15 cellular contexts compared by ENCODE assay signal in the genomic region with DNA sequence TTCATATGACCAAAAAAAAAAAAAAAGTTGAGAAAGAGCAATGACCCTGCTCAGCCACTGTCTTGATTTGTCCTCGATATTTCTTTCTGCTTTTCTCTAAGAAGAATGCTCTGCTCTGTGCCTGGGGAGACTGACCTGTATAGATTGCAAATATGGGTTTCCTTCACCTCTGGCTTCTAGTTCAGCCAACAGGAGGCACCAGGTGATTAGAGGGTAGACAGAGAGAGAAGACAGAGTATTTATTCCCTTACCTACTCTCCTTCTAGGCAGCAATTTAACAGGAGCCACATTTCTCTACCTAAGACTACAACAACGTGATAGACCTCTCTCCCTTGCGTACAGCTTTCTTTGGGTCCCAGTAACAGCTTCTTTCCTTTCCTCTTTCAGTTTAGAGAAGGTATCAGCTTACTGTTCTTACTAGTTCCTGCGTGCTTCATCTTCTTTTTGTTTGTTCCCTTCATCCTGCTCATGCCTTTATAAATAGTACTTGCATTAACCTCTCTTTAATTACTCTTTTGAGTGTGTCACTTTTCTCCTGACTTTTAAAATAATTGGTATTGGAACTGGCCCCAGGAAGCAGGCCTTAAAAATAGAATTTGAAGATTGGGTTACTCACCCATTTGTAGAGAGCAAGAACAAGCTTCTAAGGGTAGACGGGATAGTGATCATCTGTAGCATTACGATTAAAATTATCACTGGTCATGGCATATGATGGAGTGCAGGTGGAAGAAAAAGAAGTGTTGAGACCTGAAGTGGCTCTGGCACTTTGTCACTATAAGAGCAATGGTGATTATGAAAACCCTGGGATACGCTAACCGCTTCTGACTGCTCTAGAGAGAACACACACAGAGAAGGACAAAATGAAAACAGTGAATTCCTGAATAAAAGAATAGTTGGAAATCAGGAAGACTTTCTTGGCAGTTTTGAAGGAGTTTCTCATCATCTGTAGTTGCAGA.
A peak's percentile ranks its signal among the peaks of the same experiment; 100 is the strongest.
DNase-seq lines count a peak whose midpoint lies in the region; FAIRE-seq and TF ChIP-seq lines count a peak whose summit lies in the region.
"Had no signal": no experiment of that assay in that cellular context is flagged by ENCODE, and none has a peak within 500 bp of the region (broad histone marks: within the 10 kb centered on the region; RNA-seq: fewer than 3 reads in every experiment).

No MANE protein-coding gene starts in this region.

- TF ChIP-seq CTCF in H9 (conservative IDR thresholded peaks at IDR 0.05) (no peak), bronchial epithelial cell (IDR thresholded peaks at IDR 0.05; ENCODE audit: insufficient read depth, low read length, severe bottlenecking) (no peak)

- no peaks in the 10 kb centered on the region for H4K20me1 ChIP-seq in H9 (ENCODE audit: control insufficient read depth, insufficient read depth, insufficient read length)
- H4K20me1 ChIP-seq: BLaER1 had no signal

- DNase-seq in NCI-H1417 (lab: John Stamatoyannopoulos, UW) (peak in 2 of 3 experiments; percentile 3 to 25), NCI-H1417 treated with DMSO at 0.1 percent for 48 hours (lab: John Stamatoyannopoulos, UW) (no peak), H9 (peak; percentile 17), bronchial epithelial cell (ENCODE audit: low read depth) (peak; percentile 11), mesendoderm (peak; percentile 14), NAMALWA (ENCODE audit: low spot score) (no peak), NCI-H146 treated with DMSO at 0.1 percent for 48 hours (lab: John Stamatoyannopoulos, UW; ENCODE audit: unreplicated experiment) (no peak)
- DNase-seq in activated CD4-positive, alpha-beta T cell treated with anti-CD3 and anti-CD28 coated beads for 1 hour = no peak
- DNase-seq: 8988T, EL, NCI-H1105, NCI-H1930, NCI-H748 treated with DMSO at 0.1 percent for 48 hours had no signal

- H3K9ac ChIP-seq in H9 (ENCODE audit: extremely low read depth, insufficient read length, low read length) (no peak overlapping the region), mesendoderm (ENCODE audit: low read length) (no peak overlapping the region)
- H3K9ac ChIP-seq: BLaER1 had no signal

- H3K18ac ChIP-seq in H9 (ENCODE audit: insufficient read length, low read depth, low read length) = no peak overlapping the region
- H3K18ac ChIP-seq in mesendoderm (ENCODE audit: low read length) = no peak overlapping the region

- H3K79me1 ChIP-seq in H9 (ENCODE audit: insufficient read depth, low read depth, low read length, poor library complexity, severe bottlenecking) = no peaks in the 10 kb centered on the region
- no peaks in the 10 kb centered on the region for H3K79me1 ChIP-seq in mesendoderm (ENCODE audit: low read length)

- WGBS in H9 (ENCODE audit: extremely low coverage, insufficient read length, low lambda C conversion rate) = no CpG with 5 or more reads among the region's 8 CpGs
- WGBS in mesendoderm (ENCODE audit: extremely low coverage, insufficient coverage, low lambda C conversion rate) = no CpG with 5 or more reads among the region's 8 CpGs

- no peak overlapping the region for H3K4me3 ChIP-seq in bronchial epithelial cell (ENCODE audit: low read depth, low read length)
- no peak overlapping the region for H3K4me3 ChIP-seq in mesendoderm (ENCODE audit: low read length)
- H3K4me3 ChIP-seq: BLaER1 had no signal

- H2BK120ac ChIP-seq in H9 (ENCODE audit: low read depth, low read length, poor library complexity, severe bottlenecking) (no peak overlapping the region), mesendoderm (ENCODE audit: low read depth, low read length) (no peak overlapping the region)

- H4K8ac ChIP-seq in H9 (replicated peaks; ENCODE audit: insufficient read length, low read depth, low read length) (no peak overlapping the region), mesendoderm (ENCODE audit: low read depth, low read length) (no peak overlapping the region)

- H3K9me3 ChIP-seq in H9 (ENCODE audit: control insufficient read depth, low read depth, low read length) = no peaks in the 10 kb centered on the region

- no peaks in the 10 kb centered on the region for H3K36me3 ChIP-seq in bronchial epithelial cell (ENCODE audit: control insufficient read depth, insufficient read depth, low read length)
- H3K36me3 ChIP-seq in mesendoderm (ENCODE audit: control insufficient read depth, insufficient read depth, low read length) = no peaks in the 10 kb centered on the region
- H3K36me3 ChIP-seq: BLaER1 had no signal

- H3K27me3 ChIP-seq in H9 (ENCODE audit: insufficient read depth, low read length) (no peaks in the 10 kb centered on the region), bronchial epithelial cell (ENCODE audit: control insufficient read depth, insufficient read depth, low read length) (no peaks in the 10 kb centered on the region), mesendoderm (ENCODE audit: insufficient read depth, low read length, poor library complexity) (no peaks in the 10 kb centered on the region)
- H3K27me3 ChIP-seq: BLaER1 had no signal

- H3K9me3 Mint-ChIP-seq in H9 = peaks cover 11 to 14% of the 10 kb centered on the region in 2 experiments

- H3K27me3 Mint-ChIP-seq in H9 (ENCODE audit: low read depth) = peaks cover 28% of the 10 kb centered on the region

- no peak overlapping the region for H2BK5ac ChIP-seq in H9 (ENCODE audit: insufficient read length, low read length)
- H2BK5ac ChIP-seq in mesendoderm (ENCODE audit: low read length) = no peak overlapping the region

- H2AK5ac ChIP-seq in H9 (ENCODE audit: insufficient read length, low read length) = no peak overlapping the region
- H2AK5ac ChIP-seq in mesendoderm (ENCODE audit: low read length) = no peak overlapping the region

- H2BK15ac ChIP-seq in H9 (ENCODE audit: low read depth, low read length) (no peak overlapping the region), mesendoderm (replicated peaks; ENCODE audit: low read depth) (no peak overlapping the region)

- H2BK12ac ChIP-seq in H9 (ENCODE audit: insufficient read length, low read depth, low read length) = no peak overlapping the region

- no peak overlapping the region for H3T11ph ChIP-seq in H9 (ENCODE audit: low read length)

- H4K91ac ChIP-seq in H9 (ENCODE audit: insufficient read length, low read depth, low read length) = no peak overlapping the region

- H3K36me3 Mint-ChIP-seq in H9 (ENCODE audit: insufficient read depth in 1 of 3, low read depth in 3 of 3) = no peaks in the 10 kb centered on the region; a peak in 1 of 7 replicates

- no peaks in the 10 kb centered on the region for H3K4me1 Mint-ChIP-seq in H9

- H3K27ac ChIP-seq in H9 (ENCODE audit: insufficient read length, low read depth, low read length) = no peak overlapping the region
- no peak overlapping the region for H3K27ac ChIP-seq in mesendoderm (ENCODE audit: low read depth, low read length)
- H3K27ac ChIP-seq: BLaER1 had no signal

- no peak overlapping the region for H3K14ac ChIP-seq in H9 (ENCODE audit: insufficient read depth, low read length)

- no peak overlapping the region for H3K23ac ChIP-seq in H9 (ENCODE audit: insufficient read length, low read depth, low read length)
- no peak overlapping the region for H3K23ac ChIP-seq in mesendoderm (ENCODE audit: low read length)

- H3K56ac ChIP-seq in H9 (ENCODE audit: insufficient read length, low read depth, low read length) (no peak overlapping the region), mesendoderm (ENCODE audit: low read length) (no peak overlapping the region)

- H3K4me2 ChIP-seq in H9 (ENCODE audit: insufficient read depth, insufficient read length, low read length) = no peak overlapping the region
- no peak overlapping the region for H3K4me2 ChIP-seq in mesendoderm (ENCODE audit: low read length)
- H3K4me2 ChIP-seq: BLaER1 had no signal

- H2AFZ ChIP-seq in H9 (ENCODE audit: low read length) = no peak overlapping the region

- no peak for FAIRE-seq in bronchial epithelial cell (lab: Jason Lieb, UNC)
- FAIRE-seq: HTR-8/SVneo had no signal

- no peak overlapping the region for H2BK20ac ChIP-seq in H9 (ENCODE audit: low read depth, low read length, poor library complexity, severe bottlenecking)

- H3K4me3 Mint-ChIP-seq in H9 = no peak overlapping the region

- H3K79me2 ChIP-seq in H9 (ENCODE audit: insufficient read depth, low read length) (no peaks in the 10 kb centered on the region), mesendoderm (ENCODE audit: control insufficient read depth, insufficient read depth, low read length) (no peaks in the 10 kb centered on the region)

- H4K5ac ChIP-seq in H9 (ENCODE audit: insufficient read length, low read depth, low read length) (no peak overlapping the region), mesendoderm (ENCODE audit: low read length) (no peak overlapping the region)

- no peak overlapping the region for H3K4ac ChIP-seq in H9 (ENCODE audit: low read depth, low read length)
- H3K4ac ChIP-seq in mesendoderm (ENCODE audit: low read depth, low read length) = no peak overlapping the region

- no peaks in the 10 kb centered on the region for H3K23me2 ChIP-seq in H9 (ENCODE audit: insufficient read length, low read depth, low read length, poor library complexity, severe bottlenecking)

- H3K4me1 ChIP-seq in H9 (ENCODE audit: insufficient read depth, low read length) (no peaks in the 10 kb centered on the region), mesendoderm (ENCODE audit: control insufficient read depth, low read depth, low read length) (no peaks in the 10 kb centered on the region)

- no peak overlapping the region for H3K27ac Mint-ChIP-seq in H9

Comparison
In these comparisons a context has a peak if more than half of its experiments do, and no peak if none do; other contexts are left out.
1. DNase-seq: peak in NCI-H1417 (2 of 3), H9 (single experiment), bronchial epithelial cell (single experiment) and mesendoderm (single experiment); none in NCI-H1417 treated with DMSO at 0.1 percent for 48 hours (single experiment), NAMALWA (single experiment), NCI-H146 treated with DMSO at 0.1 percent for 48 hours (single experiment) and activated CD4-positive, alpha-beta T cell treated with anti-CD3 and anti-CD28 coated beads for 1 hour (single experiment).